Comparison of ENCODE assay signal across 15 cellular contexts in the genomic region with DNA sequence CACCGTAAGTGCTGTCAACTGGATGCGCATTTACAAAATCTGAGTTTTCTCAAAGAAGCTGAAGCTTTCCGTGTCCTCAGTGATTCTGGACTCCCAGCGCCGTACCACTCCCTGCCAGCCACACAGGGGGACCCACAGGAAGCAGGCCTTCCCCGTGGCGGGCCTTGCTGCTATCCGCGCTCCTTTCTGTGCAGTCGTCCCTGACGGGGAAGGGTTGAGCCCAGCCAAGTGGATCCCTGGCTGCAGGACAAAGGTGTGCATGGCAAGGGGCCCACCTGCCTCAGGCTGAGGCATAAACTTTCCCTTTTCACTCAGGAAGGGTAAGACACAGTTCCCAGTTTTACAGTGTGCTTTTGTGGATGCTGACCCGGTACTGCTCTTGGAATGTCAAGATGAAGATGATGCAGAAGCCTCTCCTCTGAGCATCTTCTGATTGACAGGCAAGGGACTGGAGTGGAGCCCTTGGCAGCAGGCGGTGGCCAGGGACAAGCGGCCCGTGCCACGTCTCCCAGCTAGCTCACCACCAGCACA.
A peak's percentile ranks its signal among the peaks of the same experiment; 100 is the strongest.
DNase-seq lines count a peak whose midpoint lies in the region; ATAC-seq and TF ChIP-seq lines count a peak whose summit lies in the region.
"Had no signal": no experiment of that assay in that cellular context is flagged by ENCODE, and none has a peak within 500 bp of the region (broad histone marks: within the 10 kb centered on the region; RNA-seq: fewer than 3 reads in every experiment).

No MANE protein-coding gene starts in this region.

- BruUV-seq in PC-9 (replicated peaks; lab: Mats Ljungman, UMichigan): no TSS peak

- H3K27me3 ChIP-seq in BLaER1 treated with 17β-estradiol and CSF1 and Interleukin-3, amounts not matched to agents 10 nM and 100 nM: no peaks in the 10 kb centered on the region
- H3K27me3 ChIP-seq in foreskin keratinocyte: no peaks in the 10 kb centered on the region
- no peaks in the 10 kb centered on the region for H3K27me3 ChIP-seq in PC-9 (ENCODE audit: insufficient read depth, low read depth)
- H3K27me3 ChIP-seq: SJCRH30 had no signal

- no peak for ATAC-seq in central memory CD8-positive, alpha-beta T cell (replicated peaks; ENCODE audit: extremely low read depth, poor library complexity, severe bottlenecking)
- ATAC-seq in naive thymus-derived CD8-positive, alpha-beta T cell: no peak
- ATAC-seq in foreskin keratinocyte (no peak), SK-N-SH treated with all-trans-retinoic acid at 6 μM for 48 hours (no peak)

- H2AFZ ChIP-seq in PC-9: no peak overlapping the region

- H4K20me1 ChIP-seq in BLaER1 treated with 17β-estradiol and CSF1 and Interleukin-3, amounts not matched to agents 10 nM and 100 nM: peaks cover 95 to 98% (median 96%) of the 10 kb centered on the region in 11 experiments
- peaks cover 91% of the 10 kb centered on the region for H4K20me1 ChIP-seq in PC-9 (ENCODE audit: insufficient read depth)

- peaks cover 12% of the 10 kb centered on the region for H3K36me3 Mint-ChIP-seq in central memory CD8-positive, alpha-beta T cell (ENCODE audit: insufficient read depth)
- peaks cover 0 to 14% (median 2%) of the 10 kb centered on the region in 3 donors for H3K36me3 Mint-ChIP-seq in naive thymus-derived CD8-positive, alpha-beta T cell
- H3K36me3 Mint-ChIP-seq: IgD-negative memory B cell had no signal

- H3K27ac Mint-ChIP-seq in central memory CD8-positive, alpha-beta T cell (ENCODE audit: low read depth): peak overlapping the region; percentile 6
- peak overlapping the region in 8 of 10 donors; percentile 26 to 69 (median 50) for H3K27ac Mint-ChIP-seq in naive thymus-derived CD8-positive, alpha-beta T cell
- H3K27ac Mint-ChIP-seq: B cell had no signal

- no peak overlapping the region for H3K27ac ChIP-seq in BLaER1 treated with 17β-estradiol and CSF1 and Interleukin-3, amounts not matched to agents 10 nM and 100 nM
- H3K27ac ChIP-seq in HEK293 (ENCODE audit: extremely low read depth, low read depth, low read length) (no peak overlapping the region), foreskin keratinocyte (no peak overlapping the region), PC-9 (no peak overlapping the region)
- H3K27ac ChIP-seq: SJCRH30 had no signal

- no peak overlapping the region for H3K4me3 ChIP-seq in BLaER1 treated with 17β-estradiol and CSF1 and Interleukin-3, amounts not matched to agents 10 nM and 100 nM
- no peak overlapping the region for H3K4me3 ChIP-seq in HEK293 (ENCODE audit: low read depth, low read length)
- H3K4me3 ChIP-seq in PC-9: no peak overlapping the region
- H3K4me3 ChIP-seq: SJCRH30 had no signal

- H3K9me3 Mint-ChIP-seq in central memory CD8-positive, alpha-beta T cell: no peaks in the 10 kb centered on the region
- H3K9me3 Mint-ChIP-seq in naive thymus-derived CD8-positive, alpha-beta T cell: no peaks in the 10 kb centered on the region
- H3K9me3 Mint-ChIP-seq: IgD-negative memory B cell had no signal

- H3K4me1 Mint-ChIP-seq in central memory CD8-positive, alpha-beta T cell: peaks cover 63% of the 10 kb centered on the region
- peaks cover 30 to 79% (median 76%) of the 10 kb centered on the region in 4 donors for H3K4me1 Mint-ChIP-seq in naive thymus-derived CD8-positive, alpha-beta T cell

- peak overlapping the region in 9 of 11 experiments; percentile 10 to 76 (median 46); a peak in 16 of 22 replicates for H3K4me2 ChIP-seq in BLaER1 treated with 17β-estradiol and CSF1 and Interleukin-3, amounts not matched to agents 10 nM and 100 nM
- no peak overlapping the region for H3K4me2 ChIP-seq in PC-9

- peaks cover 16 to 63% (median 47%) of the 10 kb centered on the region in 11 experiments; a peak in 21 of 22 replicates for H3K36me3 ChIP-seq in BLaER1 treated with 17β-estradiol and CSF1 and Interleukin-3, amounts not matched to agents 10 nM and 100 nM
- H3K36me3 ChIP-seq in HEK293 (ENCODE audit: control insufficient read depth in 2 of 2, insufficient read depth in 1 of 2, low read length in 2 of 2): peaks cover 0 to 11% of the 10 kb centered on the region in 2 experiments; a peak in 1 of 3 replicates
- no peaks in the 10 kb centered on the region for H3K36me3 ChIP-seq in PC-9 (ENCODE audit: low read depth)

- H3K9ac ChIP-seq in BLaER1 treated with 17β-estradiol and CSF1 and Interleukin-3, amounts not matched to agents 10 nM and 100 nM: 0 out of 22 replicates have a peak overlapping the region, but pooled peaks of 1 of the 11 experiments have one; percentile 4

- DNase-seq in central memory CD8-positive, alpha-beta T cell (ENCODE audit: low spot score in 2 of 2): no peak
- DNase-seq in naive thymus-derived CD8-positive, alpha-beta T cell: no peak
- no peak for DNase-seq in foreskin keratinocyte
- DNase-seq in PC-9: no peak
- DNase-seq: ACHN, MV-4-11, NCI-H1417 treated with DMSO at 0.1 percent for 48 hours, NCI-H2081, NCI-H524, SJCRH30 had no signal

- H3K4me3 Mint-ChIP-seq in central memory CD8-positive, alpha-beta T cell: no peak overlapping the region
- peak overlapping the region in 3 of 10 donors; percentile 10 to 40 (median 11) for H3K4me3 Mint-ChIP-seq in naive thymus-derived CD8-positive, alpha-beta T cell
- H3K4me3 Mint-ChIP-seq: B cell, IgD-negative memory B cell had no signal

- intact Hi-C loops in PC-9 (cut with micrococcal nuclease; ENCODE audit: unreplicated experiment): loop anchor here (5.0 kb wide), 1 partner anchor 45 kb away; no protein-coding TSS in a partner anchor

- no peak for TF ChIP-seq CTCF in HEK293 (tag by site-specific recombination; IDR thresholded peaks at IDR 0.05)
- TF ChIP-seq CTCF in foreskin keratinocyte (conservative IDR thresholded peaks at IDR 0.05): no peak
- no peak for TF ChIP-seq CTCF in PC-9 (conservative IDR thresholded peaks at IDR 0.05)

- H3K4me1 ChIP-seq in BLaER1 treated with 17β-estradiol and CSF1 and Interleukin-3, amounts not matched to agents 10 nM and 100 nM: peaks cover 56 to 80% (median 73%) of the 10 kb centered on the region in 10 experiments
- H3K4me1 ChIP-seq in HEK293 (ENCODE audit: control insufficient read depth, insufficient read depth, low read length) (peaks cover 10% of the 10 kb centered on the region), foreskin keratinocyte (peaks cover 35% of the 10 kb centered on the region), PC-9 (replicated peaks; ENCODE audit: insufficient read depth) (peaks cover 23% of the 10 kb centered on the region)

- H3K9me2 ChIP-seq in PC-9 (ENCODE audit: insufficient read depth): no peaks in the 10 kb centered on the region

- POLR2A ChIA-PET in HEK293 (lab: Yijun Ruan, JAX) (no interaction called here), PC-9 (lab: Charles Lee; ENCODE audit: unreplicated experiment) (no interaction called here)
- POLR2A ChIA-PET in naive thymus-derived CD8-positive, alpha-beta T cell (lab: Charles Lee): interaction anchor here (1.7 kb wide), 1 partner anchor 21 kb away, joined by 4 read pairs; no protein-coding TSS in a partner anchor

- CTCF ChIA-PET in HEK293 (lab: Yijun Ruan, JAX): no interaction called here
- CTCF ChIA-PET in PC-9 (lab: Charles Lee): no interaction called here

- peaks cover 39% of the 10 kb centered on the region; the same call in 1 of the 2 replicates for H3F3A ChIP-seq in PC-9 (ENCODE audit: insufficient read depth, low read depth)

- no peaks in the 10 kb centered on the region for H3K27me3 Mint-ChIP-seq in central memory CD8-positive, alpha-beta T cell
- H3K27me3 Mint-ChIP-seq in naive thymus-derived CD8-positive, alpha-beta T cell: no peaks in the 10 kb centered on the region
- H3K27me3 Mint-ChIP-seq: B cell, IgD-negative memory B cell had no signal

- no peaks in the 10 kb centered on the region for H3K9me3 ChIP-seq in BLaER1 treated with 17β-estradiol and CSF1 and Interleukin-3, amounts not matched to agents 10 nM and 100 nM (replicated peaks in 1 of 11)
- H3K9me3 ChIP-seq in HEK293 (ENCODE audit: control insufficient read depth, insufficient read depth, low read depth, low read length) (no peaks in the 10 kb centered on the region), PC-9 (ENCODE audit: insufficient read depth, low read depth) (no peaks in the 10 kb centered on the region)
- H3K9me3 ChIP-seq: SJCRH30 had no signal

- peaks cover 88% of the 10 kb centered on the region for H3K79me2 ChIP-seq in PC-9 (ENCODE audit: low read depth)

TF ChIP-seq in HEK293, 187 proteins besides CTCF, POLR2A, EP300 and RAD21:
- peak; percentile 18; the same call in 1 of the 2 replicates for TF ChIP-seq ZNF600 (tag by site-specific recombination; IDR thresholded peaks at IDR 0.05)
- TF ChIP-seq ZFP69B (tag by site-specific recombination; IDR thresholded peaks at IDR 0.05): 0 out of 2 replicates have a peak, but pooled peaks have one; percentile 14
- TF ChIP-seq ZBTB17 (tag by site-specific recombination; IDR thresholded peaks at IDR 0.05): no peak

TF ChIP-seq in SK-N-SH treated with all-trans-retinoic acid at 6 μM for 48 hours, 23 proteins besides CTCF, POLR2A, EP300 and RAD21 (continues in another document):
- no peak for TF ChIP-seq ZFP30 (CRISPR knock-in tag; IDR thresholded peaks at IDR 0.05)
- TF ChIP-seq, protein P1, sequence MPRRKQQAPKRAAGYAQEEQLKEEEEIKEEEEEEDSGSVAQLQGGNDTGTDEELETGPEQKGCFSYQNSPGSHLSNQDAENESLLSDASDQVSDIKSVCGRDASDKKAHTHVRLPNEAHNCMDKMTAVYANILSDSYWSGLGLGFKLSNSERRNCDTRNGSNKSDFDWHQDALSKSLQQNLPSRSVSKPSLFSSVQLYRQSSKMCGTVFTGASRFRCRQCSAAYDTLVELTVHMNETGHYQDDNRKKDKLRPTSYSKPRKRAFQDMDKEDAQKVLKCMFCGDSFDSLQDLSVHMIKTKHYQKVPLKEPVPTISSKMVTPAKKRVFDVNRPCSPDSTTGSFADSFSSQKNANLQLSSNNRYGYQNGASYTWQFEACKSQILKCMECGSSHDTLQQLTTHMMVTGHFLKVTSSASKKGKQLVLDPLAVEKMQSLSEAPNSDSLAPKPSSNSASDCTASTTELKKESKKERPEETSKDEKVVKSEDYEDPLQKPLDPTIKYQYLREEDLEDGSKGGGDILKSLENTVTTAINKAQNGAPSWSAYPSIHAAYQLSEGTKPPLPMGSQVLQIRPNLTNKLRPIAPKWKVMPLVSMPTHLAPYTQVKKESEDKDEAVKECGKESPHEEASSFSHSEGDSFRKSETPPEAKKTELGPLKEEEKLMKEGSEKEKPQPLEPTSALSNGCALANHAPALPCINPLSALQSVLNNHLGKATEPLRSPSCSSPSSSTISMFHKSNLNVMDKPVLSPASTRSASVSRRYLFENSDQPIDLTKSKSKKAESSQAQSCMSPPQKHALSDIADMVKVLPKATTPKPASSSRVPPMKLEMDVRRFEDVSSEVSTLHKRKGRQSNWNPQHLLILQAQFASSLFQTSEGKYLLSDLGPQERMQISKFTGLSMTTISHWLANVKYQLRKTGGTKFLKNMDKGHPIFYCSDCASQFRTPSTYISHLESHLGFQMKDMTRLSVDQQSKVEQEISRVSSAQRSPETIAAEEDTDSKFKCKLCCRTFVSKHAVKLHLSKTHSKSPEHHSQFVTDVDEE (CRISPR knock-in tag; IDR thresholded peaks at IDR 0.05): no peak
- TF ChIP-seq ISL1 (CRISPR knock-in tag; IDR thresholded peaks at IDR 0.05): no peak
- no peak for TF ChIP-seq ARNTL (CRISPR knock-in tag; IDR thresholded peaks at IDR 0.05; ENCODE audit: borderline replicate concordance, low read depth)
- TF ChIP-seq ESRRG (CRISPR knock-in tag; IDR thresholded peaks at IDR 0.05): no peak
